ENCODE assay signal across 26 cellular contexts in genomic region chr7:73952266-73952665, GRCh38.
DNase-seq lines count a peak whose midpoint lies in the region; ATAC-seq, FAIRE-seq and TF ChIP-seq lines count a peak whose summit lies in the region.
"Had no signal": no experiment of that assay in that cellular context is flagged by ENCODE, and none has a peak within 500 bp of the region (broad histone marks: within the 10 kb centered on the region; RNA-seq: fewer than 3 reads in every experiment).

No MANE protein-coding gene starts in this region.

- DNase-seq in HCT116 (ENCODE audit: low read depth, low spot score) (no peak), T-helper 17 cell (no peak), pulmonary artery endothelial cell (ENCODE audit: low read depth, low spot score) (peak; percentile 40), small intestine (no peak), left lung (no peak)
- DNase-seq: 8988T; ACHN; BE2C; C1 segment of cervical spinal cord; CD4-positive, alpha-beta memory T cell; CD4-positive, CD25-positive, alpha-beta regulatory T cell; CD8-positive, alpha-beta memory T cell; COR-L47; DMS 273 treated with DMSO at 0.1 percent for 48 hours; DMS153; DMS53; DMS79; DND-41; EL; GDM1 had no signal

- H3K27ac ChIP-seq in HCT116 (ENCODE audit: low read depth, low read length): no peak overlapping the region
- H3K27ac ChIP-seq in small intestine (ENCODE audit: low read depth in 1 of 2, low read length in 1 of 2): no peak overlapping the region
- H3K27ac ChIP-seq in left lung: no peak overlapping the region
- H3K27ac ChIP-seq: BLaER1 had no signal

- H3K4me3 Mint-ChIP-seq in T-helper 17 cell: no peak overlapping the region
- H3K4me3 Mint-ChIP-seq: CD14-positive monocyte; CD4-positive, alpha-beta memory T cell; CD4-positive, CD25-positive, alpha-beta regulatory T cell; CD8-positive, alpha-beta memory T cell had no signal

- 78 to 81% (median 79%) methylated on average over 4 of the region's 4 CpGs for WGBS in small intestine, 3 donors

- no peak for FAIRE-seq in small intestine (lab: Jason Lieb, UNC)
- FAIRE-seq: A204.1, GM12878, GM12892, GM18507 had no signal

- no peaks in the 10 kb centered on the region for H3K4me1 ChIP-seq in HCT116 (ENCODE audit: control insufficient read depth in 1 of 2, insufficient read depth in 2 of 2, low read length in 2 of 2)
- no peaks in the 10 kb centered on the region for H3K4me1 ChIP-seq in small intestine (ENCODE audit: control insufficient read depth in 2 of 2, insufficient read depth in 1 of 2, low read depth in 1 of 2, low read length in 1 of 2)
- H3K4me1 ChIP-seq in left lung: no peaks in the 10 kb centered on the region
- H3K4me1 ChIP-seq: BE2C, BLaER1 had no signal

- TF ChIP-seq CTCF in HCT116 (IDR thresholded peaks at IDR 0.05 in 2 of 3, conservative IDR thresholded peaks at IDR 0.05 in 1 of 3; ENCODE audit: borderline replicate concordance in 1 of 3, insufficient read depth in 1 of 3, low read depth in 2 of 3, low read length in 2 of 3) (no peak), left lung (IDR thresholded peaks at IDR 0.05) (no peak)

- no peaks in the 10 kb centered on the region for H3K27me3 ChIP-seq in HCT116 (ENCODE audit: insufficient read depth, low read length)
- H3K27me3 ChIP-seq in small intestine (ENCODE audit: control insufficient read depth in 2 of 2, insufficient read depth in 2 of 2, low read length in 2 of 2): peaks cover 0 to 3% of the 10 kb centered on the region in 2 donors
- no peaks in the 10 kb centered on the region for H3K27me3 ChIP-seq in left lung
- H3K27me3 ChIP-seq: BE2C, BLaER1 had no signal

- H3K4me1 Mint-ChIP-seq in T-helper 17 cell: no peaks in the 10 kb centered on the region
- H3K4me1 Mint-ChIP-seq: CD4-positive, alpha-beta memory T cell; CD4-positive, CD25-positive, alpha-beta regulatory T cell; CD8-positive, alpha-beta memory T cell had no signal

- no TSS peak for BruUV-seq in HCT116 (replicated peaks; lab: Mats Ljungman, UMichigan)

- intact Hi-C loops in HCT116 (cut with micrococcal nuclease): no loop called here
- intact Hi-C loops in left lung (cut with DNase I): no loop called here

- H3K4me3 ChIP-seq in HCT116 (replicated peaks in 1 of 2; ENCODE audit: low read depth in 1 of 2, low read length in 2 of 2) (no peak overlapping the region), small intestine (ENCODE audit: low read depth in 1 of 2, low read length in 2 of 2) (no peak overlapping the region), left lung (no peak overlapping the region)
- H3K4me3 ChIP-seq: BLaER1, GM12878 had no signal

- H3K36me3 ChIP-seq in HCT116 (ENCODE audit: control insufficient read depth in 1 of 2, insufficient read depth in 2 of 2, low read length in 2 of 2): no peaks in the 10 kb centered on the region; a peak in 1 of 4 replicates
- no peaks in the 10 kb centered on the region for H3K36me3 ChIP-seq in small intestine (ENCODE audit: control insufficient read depth in 2 of 2, insufficient read depth in 2 of 2, low read length in 2 of 2)
- H3K36me3 ChIP-seq in left lung: no peaks in the 10 kb centered on the region
- H3K36me3 ChIP-seq: BE2C, BLaER1 had no signal

- RAD21 ChIA-PET in HCT116 (lab: Charles Lee; ENCODE audit: low non-redundant PET in 1 of 2, low total read pairs in 2 of 2, uncharacterized antibody in 2 of 2, unreplicated experiment in 2 of 2): no interaction called here

- H4K20me1 ChIP-seq in HCT116 (ENCODE audit: insufficient read depth): no peaks in the 10 kb centered on the region
- H4K20me1 ChIP-seq: BLaER1 had no signal

- no peaks in the 10 kb centered on the region for H3K9me2 ChIP-seq in HCT116 (ENCODE audit: insufficient read depth)

- H3K4me2 ChIP-seq in HCT116 (ENCODE audit: low read length): no peak overlapping the region
- H3K4me2 ChIP-seq: BLaER1 had no signal

- no peaks in the 10 kb centered on the region for H3K36me3 Mint-ChIP-seq in T-helper 17 cell (ENCODE audit: low read depth)
- H3K36me3 Mint-ChIP-seq: CD14-positive monocyte; CD4-positive, CD25-positive, alpha-beta regulatory T cell had no signal

- peak overlapping the region; percentile 11 for H2AFZ ChIP-seq in HCT116 (ENCODE audit: low read depth, low read length, poor library complexity, severe bottlenecking)

- POLR2A ChIA-PET in HCT116 (lab: Charles Lee): no interaction called here

- peaks cover 0 to 7% of the 10 kb centered on the region in 2 experiments; a peak in 1 of 4 replicates for H3K9me3 ChIP-seq in HCT116 (ENCODE audit: control insufficient read depth in 1 of 2, insufficient read depth in 1 of 2, low read depth in 1 of 2, low read length in 2 of 2)
- no peaks in the 10 kb centered on the region for H3K9me3 ChIP-seq in T-helper 17 cell (ENCODE audit: control insufficient read depth, low read length, poor library complexity, severe bottlenecking)
- H3K9me3 ChIP-seq in small intestine (ENCODE audit: control insufficient read depth, low read depth): no peaks in the 10 kb centered on the region
- H3K9me3 ChIP-seq in left lung: peaks cover 0 to 16% of the 10 kb centered on the region in 2 donors
- H3K9me3 ChIP-seq: BE2C had no signal

- H3K27me3 Mint-ChIP-seq in T-helper 17 cell: peaks cover 21% of the 10 kb centered on the region

- H3K9ac ChIP-seq in HCT116 (ENCODE audit: low read length): no peak overlapping the region
- H3K9ac ChIP-seq: BLaER1 had no signal

- TF ChIP-seq RAD21 in HCT116 (IDR thresholded peaks at IDR 0.05; ENCODE audit: low read depth): no peak

- H3K27ac Mint-ChIP-seq in T-helper 17 cell: peak overlapping the region; percentile 41
- H3K27ac Mint-ChIP-seq: CD4-positive, alpha-beta memory T cell; CD8-positive, alpha-beta memory T cell had no signal

- CTCF ChIA-PET in HCT116 (lab: Charles Lee): no interaction called here

- TF ChIP-seq POLR2A in HCT116 (IDR thresholded peaks at IDR 0.05; ENCODE audit: borderline replicate concordance, extremely low read depth, insufficient read depth, insufficient read length): no peak

- H3K79me2 ChIP-seq in HCT116 (ENCODE audit: insufficient read depth, low read length): no peaks in the 10 kb centered on the region

- ATAC-seq in HCT116 (no peak), T-helper 17 cell (no peak), left lung (no peak)
- ATAC-seq: GM12878 had no signal

TF ChIP-seq in HCT116, 20 proteins besides CTCF, POLR2A, EP300 and RAD21:
- no peak for TF ChIP-seq ZFX (IDR thresholded peaks at IDR 0.05)
- TF ChIP-seq ZNF274 (IDR thresholded peaks at IDR 0.05; ENCODE audit: low read depth, low read length): no peak
- no peak for TF ChIP-seq JUND (IDR thresholded peaks at IDR 0.05)
- TF ChIP-seq EZH2 (IDR thresholded peaks at IDR 0.05): no peak
- TF ChIP-seq POLR2AphosphoS5 (IDR thresholded peaks at IDR 0.05; ENCODE audit: low read depth, low read length): no peak
- no peak for TF ChIP-seq EGR1 (IDR thresholded peaks at IDR 0.05; ENCODE audit: low read depth)
